27 cellular contexts compared by ENCODE assay signal in genomic region chr4:25100710-25101109, GRCh38.
"Had no signal": no experiment of that assay in that cellular context is flagged by ENCODE, and none has a peak within 500 bp of the region (broad histone marks: within the 10 kb centered on the region; RNA-seq: fewer than 3 reads in every experiment).

No MANE protein-coding gene starts in this region.

- H3K27ac Mint-ChIP-seq: naive B cell; natural killer cell; stimulated activated naive B cell treated with anti-CD40 and anti-IgM and Interleukin-4, amounts not matched to agents 10 μg/mL and 1 μg/mL and 100 μg/mL, for 72 hours had no signal

- H3K4me3 Mint-ChIP-seq: mesothelial cell of epicardium; naive B cell; natural killer cell; stimulated activated naive B cell treated with anti-CD40 and anti-IgM and Interleukin-4, amounts not matched to agents 10 μg/mL and 1 μg/mL and 100 μg/mL, for 72 hours had no signal

- H3K36me3 ChIP-seq: lower lobe of right lung, pancreas, stomach, thyroid gland, transverse colon, upper lobe of left lung, vagina had no signal

- ATAC-seq: left lobe of liver; lower lobe of right lung; natural killer cell; pancreas; psoas muscle; sciatic nerve; stimulated activated naive B cell treated with anti-CD40 and anti-IgM and Interleukin-4, amounts not matched to agents 10 μg/mL and 1 μg/mL and 100 μg/mL, for 72 hours; stimulated activated naive CD8-positive, alpha-beta T cell treated with anti-CD3 and anti-CD28 coated beads, Interleukin-15, Interleukin-2, amounts not matched to agents 100 U/mL and 50 U/mL, for 24 hours had no signal

- H3K4me1 ChIP-seq: lower lobe of right lung, psoas muscle, transverse colon, upper lobe of left lung had no signal

- H3K9me3 ChIP-seq: lower lobe of right lung, pancreas, psoas muscle, testis, thyroid gland, transverse colon, vagina had no signal

- H3K27me3 ChIP-seq: hepatocyte, pancreas, stomach, testis, thyroid gland, upper lobe of left lung, vagina had no signal

- H3K4me3 ChIP-seq: hepatocyte, lower lobe of right lung, pancreas, psoas muscle, skin epidermis, stomach, testis, thyroid gland, transverse colon, upper lobe of left lung, vagina had no signal

- H3K4me1 Mint-ChIP-seq: naive B cell; natural killer cell; stimulated activated naive B cell treated with anti-CD40 and anti-IgM and Interleukin-4, amounts not matched to agents 10 μg/mL and 1 μg/mL and 100 μg/mL, for 72 hours had no signal

- DNase-seq: head of caudate nucleus; kidney glomerular epithelial cell; left cardiac atrium; lower lobe of right lung; mammary epithelial cell; mesenchymal stem cell; naive B cell; natural killer cell; pancreas; psoas muscle; stimulated activated CD4-positive, alpha-beta T cell treated with anti-CD3 and anti-CD28 coated beads, Interleukin-12 subunit alpha, Interleukin-12 subunit beta, amount 100 ng/mL, for 4 hours; stimulated activated CD4-positive, alpha-beta T cell treated with anti-CD3 and anti-CD28 coated beads, Interleukin-15, amount 100 ng/mL, for 24 hours; stimulated activated CD4-positive, alpha-beta T cell treated with anti-CD3 and anti-CD28 coated beads, Interleukin-2, amount 100 ng/mL, for 24 hours; stimulated activated CD4-positive, alpha-beta T cell treated with anti-CD3 and anti-CD28 coated beads, Interleukin-4, amount 100 ng/mL, for 1 hour; stimulated activated naive B cell treated with anti-CD40 and anti-IgM and Interleukin-4, amounts not matched to agents 10 μg/mL and 1 μg/mL and 100 μg/mL, for 72 hours; stimulated activated naive CD8-positive, alpha-beta T cell treated with anti-CD3 and anti-CD28 coated beads, Interleukin-15, Interleukin-2, amounts not matched to agents 100 U/mL and 50 U/mL, for 24 hours; stomach; testis; thyroid gland; transverse colon; upper lobe of left lung had no signal

- H3K36me3 Mint-ChIP-seq: natural killer cell; stimulated activated naive B cell treated with anti-CD40 and anti-IgM and Interleukin-4, amounts not matched to agents 10 μg/mL and 1 μg/mL and 100 μg/mL, for 72 hours had no signal

- H3K27ac ChIP-seq: lower lobe of right lung, pancreas, psoas muscle, stomach, thyroid gland, transverse colon, vagina had no signal
